ENCODE assay signal across 13 cellular contexts in genomic region chr10:34967411-34967880, GRCh38.
DNase-seq lines count a peak whose midpoint lies in the region; ATAC-seq and TF ChIP-seq lines count a peak whose summit lies in the region.
"Had no signal": no experiment of that assay in that cellular context is flagged by ENCODE, and none has a peak within 500 bp of the region (broad histone marks: within the 10 kb centered on the region; RNA-seq: fewer than 3 reads in every experiment).

No MANE protein-coding gene starts in this region.

- H3K4me1 ChIP-seq in ACC112 (ENCODE audit: control insufficient read depth, insufficient read depth, low read length, unreplicated experiment) (peaks cover 18% of the 10 kb centered on the region), osteoblast (ENCODE audit: insufficient read depth, low read length) (peaks cover 19% of the 10 kb centered on the region), OCI-LY7 (ENCODE audit: insufficient read depth, low read length, poor library complexity, severe bottlenecking) (no peaks in the 10 kb centered on the region)
- H3K4me1 ChIP-seq: SJCRH30 had no signal

- H3K27me3 ChIP-seq in ACC112 (ENCODE audit: insufficient read depth, low read length) = no peaks in the 10 kb centered on the region
- peaks cover 2% of the 10 kb centered on the region for H3K27me3 ChIP-seq in osteoblast (ENCODE audit: insufficient read depth, low read length)
- H3K27me3 ChIP-seq: neutrophil, SJCRH30 had no signal

- H3K36me3 ChIP-seq in ACC112 (ENCODE audit: insufficient read depth, low read length) (no peaks in the 10 kb centered on the region), osteoblast (ENCODE audit: insufficient read depth, low read length) (no peaks in the 10 kb centered on the region), OCI-LY7 (ENCODE audit: insufficient read depth, low read length) (no peaks in the 10 kb centered on the region)
- H3K36me3 ChIP-seq: neutrophil, SJCRH30 had no signal

- peak overlapping the region; percentile 87 for H2AFZ ChIP-seq in ACC112 (ENCODE audit: low read length, unreplicated experiment)
- H2AFZ ChIP-seq in osteoblast (ENCODE audit: low read length) = peak overlapping the region; percentile 79
- H2AFZ ChIP-seq in OCI-LY7 (ENCODE audit: low read length) = no peak overlapping the region

- H3K9me3 ChIP-seq in osteoblast (ENCODE audit: low read depth, low read length) = no peaks in the 10 kb centered on the region
- no peaks in the 10 kb centered on the region for H3K9me3 ChIP-seq in OCI-LY7 (ENCODE audit: low read length)
- H3K9me3 ChIP-seq: neutrophil, SJCRH30 had no signal

- intact Hi-C loops in OCI-LY7 (cut with micrococcal nuclease; ENCODE audit: unreplicated experiment) = no loop called here

- ATAC-seq in GM21717 (IDR thresholded peaks at IDR 0.05; ENCODE audit: unreplicated experiment) (no peak), HG02870 (IDR thresholded peaks at IDR 0.05; ENCODE audit: unreplicated experiment) (no peak)
- ATAC-seq: HepG2 had no signal

- H3K4me3 ChIP-seq in ACC112 (ENCODE audit: low read depth, low read length) (no peak overlapping the region), fibroblast of villous mesenchyme (ENCODE audit: low read depth, low read length) (no peak overlapping the region), osteoblast (ENCODE audit: insufficient read depth, low read length) (peak overlapping the region; percentile 33), OCI-LY7 (ENCODE audit: low read depth, low read length, poor library complexity, severe bottlenecking) (no peak overlapping the region)
- H3K4me3 ChIP-seq: SJCRH30 had no signal

- CTCF ChIA-PET in OCI-LY7 (lab: Charles Lee; ENCODE audit: unreplicated experiment) = no interaction called here

- no peaks in the 10 kb centered on the region for H4K20me1 ChIP-seq in osteoblast (ENCODE audit: insufficient read depth, low read length)
- H4K20me1 ChIP-seq in OCI-LY7 (ENCODE audit: insufficient read depth, low read length) = no peaks in the 10 kb centered on the region

- POLR2A ChIA-PET in OCI-LY7 (lab: Charles Lee) = no interaction called here

- TF ChIP-seq CTCF in VCaP (conservative IDR thresholded peaks at IDR 0.05) (no peak), fibroblast of villous mesenchyme (IDR thresholded peaks at IDR 0.05; ENCODE audit: insufficient read depth, low read depth, low read length) (no peak), osteoblast (IDR thresholded peaks at IDR 0.05; ENCODE audit: extremely low read depth, low read depth, low read length) (no peak), OCI-LY7 (conservative IDR thresholded peaks at IDR 0.05; ENCODE audit: low read length) (no peak)

- H3K4me2 ChIP-seq in osteoblast (ENCODE audit: insufficient read depth, low read length) = peak overlapping the region; percentile 70
- H3K4me2 ChIP-seq in OCI-LY7 (ENCODE audit: low read length) = no peak overlapping the region

- H3K27ac ChIP-seq in ACC112 (ENCODE audit: low read depth, low read length) (no peak overlapping the region), VCaP (peak overlapping the region; percentile 41), osteoblast (ENCODE audit: low read depth, low read length) (peak overlapping the region; percentile 85), OCI-LY7 (ENCODE audit: low read depth, low read length, poor library complexity, severe bottlenecking) (no peak overlapping the region)
- H3K27ac ChIP-seq: neutrophil, SJCRH30 had no signal

- H3K79me2 ChIP-seq in ACC112 (ENCODE audit: control insufficient read depth, insufficient read depth, low read length, unreplicated experiment) (no peaks in the 10 kb centered on the region), osteoblast (ENCODE audit: insufficient read depth, low read length) (no peaks in the 10 kb centered on the region), OCI-LY7 (ENCODE audit: insufficient read depth, low read depth, low read length) (no peaks in the 10 kb centered on the region)

- BruUV-seq in OCI-LY7 (replicated peaks; lab: Mats Ljungman, UMichigan) = no TSS peak

- DNase-seq in fibroblast of villous mesenchyme (ENCODE audit: low read depth) (peak; percentile 17), osteoblast (ENCODE audit: insufficient read length, low spot score, missing footprints) (peak; percentile 94), RKO (ENCODE audit: low spot score) (no peak), OCI-LY7 (ENCODE audit: low spot score) (no peak)
- DNase-seq: activated CD4-positive, alpha-beta T cell treated with anti-CD3 and anti-CD28 coated beads, Interleukin-2, amount 10 ng/mL, durations not matched to agents 7 days and 5 days; NCI-H2171; SJCRH30 had no signal

- no peaks in the 10 kb centered on the region for H3K9me2 ChIP-seq in OCI-LY7 (ENCODE audit: insufficient read depth, low read length)

Comparison
In these comparisons a context has a peak if more than half of its experiments do, and no peak if none do; other contexts are left out.
1. H3K27ac ChIP-seq: peak in VCaP (single experiment) and osteoblast (single experiment); none in ACC112 (single experiment) and OCI-LY7 (single experiment).
2. DNase-seq: peak in fibroblast of villous mesenchyme (single experiment) and osteoblast (single experiment); none in RKO (single experiment) and OCI-LY7 (single experiment).